In genomic region chr10:96720422-96721206, GRCh38 we compare ENCODE assay signal across 9 cellular contexts. TPM values are rescaled to one million over a fixed set of nuclear protein-coding genes. Genes with fewer than 3 reads are reported as not detected.
A peak's percentile ranks its signal among the peaks of the same experiment; 100 is the strongest.
DNase-seq lines count a peak whose midpoint lies in the region; ATAC-seq, FAIRE-seq and TF ChIP-seq lines count a peak whose summit lies in the region.
"Had no signal": no experiment of that assay in that cellular context is flagged by ENCODE, and none has a peak within 500 bp of the region (broad histone marks: within the 10 kb centered on the region; RNA-seq: fewer than 3 reads in every experiment).

A gene with protein sequence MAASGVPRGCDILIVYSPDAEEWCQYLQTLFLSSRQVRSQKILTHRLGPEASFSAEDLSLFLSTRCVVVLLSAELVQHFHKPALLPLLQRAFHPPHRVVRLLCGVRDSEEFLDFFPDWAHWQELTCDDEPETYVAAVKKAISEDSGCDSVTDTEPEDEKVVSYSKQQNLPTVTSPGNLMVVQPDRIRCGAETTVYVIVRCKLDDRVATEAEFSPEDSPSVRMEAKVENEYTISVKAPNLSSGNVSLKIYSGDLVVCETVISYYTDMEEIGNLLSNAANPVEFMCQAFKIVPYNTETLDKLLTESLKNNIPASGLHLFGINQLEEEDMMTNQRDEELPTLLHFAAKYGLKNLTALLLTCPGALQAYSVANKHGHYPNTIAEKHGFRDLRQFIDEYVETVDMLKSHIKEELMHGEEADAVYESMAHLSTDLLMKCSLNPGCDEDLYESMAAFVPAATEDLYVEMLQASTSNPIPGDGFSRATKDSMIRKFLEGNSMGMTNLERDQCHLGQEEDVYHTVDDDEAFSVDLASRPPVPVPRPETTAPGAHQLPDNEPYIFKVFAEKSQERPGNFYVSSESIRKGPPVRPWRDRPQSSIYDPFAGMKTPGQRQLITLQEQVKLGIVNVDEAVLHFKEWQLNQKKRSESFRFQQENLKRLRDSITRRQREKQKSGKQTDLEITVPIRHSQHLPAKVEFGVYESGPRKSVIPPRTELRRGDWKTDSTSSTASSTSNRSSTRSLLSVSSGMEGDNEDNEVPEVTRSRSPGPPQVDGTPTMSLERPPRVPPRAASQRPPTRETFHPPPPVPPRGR (minus strand): TSS chr10:96720514. CDS start chr10:96720394, 120 bp downstream.

- peak within 1 kb of the TSS; percentile 98 for H3K4me2 ChIP-seq in MM.1S (ENCODE audit: low read depth, low read length)

- DNase-seq in ELR (ENCODE audit: low read depth) (peak; percentile 43), H54 (ENCODE audit: insufficient read length, low spot score) (peak; percentile 69), MM.1S (peak; percentile 83), T-helper 1 cell (peak; percentile 8 to 43 (median 26)), brain microvascular endothelial cell (no peak), left lobe of liver (ENCODE audit: low spot score) (peak; percentile 82), superior temporal gyrus (ENCODE audit: extremely low spot score) (no peak)
- DNase-seq in stimulated activated CD4-positive, alpha-beta T cell treated with anti-CD3 and anti-CD28 coated beads, Interleukin-4, amount 100 ng/mL, for 1 hour = peak; percentile 41

- peak within 1 kb of the TSS; percentile 57 for H3K9ac ChIP-seq in MM.1S (ENCODE audit: low read length)

- peak within 1 kb of the TSS; percentile 37; the same call in 1 of the 2 replicates for H3K27ac ChIP-seq in MM.1S (ENCODE audit: low read length)
- no peak within 1 kb of the TSS for H3K27ac ChIP-seq in brain microvascular endothelial cell

- H3K36me3 ChIP-seq in MM.1S (replicated peaks; ENCODE audit: insufficient read depth, low read length) = no peaks in the 10 kb centered on the region
- H3K36me3 ChIP-seq in brain microvascular endothelial cell (replicated peaks) = no peaks in the 10 kb centered on the region

- H3K4me1 ChIP-seq in MM.1S (ENCODE audit: low read length) = peaks cover 8% of the 10 kb centered on the region

- no peaks in the 10 kb centered on the region for H3K9me3 ChIP-seq in MM.1S (replicated peaks; ENCODE audit: insufficient read depth, low read length)

- H2AFZ ChIP-seq in MM.1S (ENCODE audit: low read length) = peak within 1 kb of the TSS; percentile 94

- no peak; the same call in 1 of the 2 replicates for TF ChIP-seq CTCF in MM.1S (IDR thresholded peaks at IDR 0.05; ENCODE audit: low read length)
- TF ChIP-seq CTCF in brain microvascular endothelial cell (IDR thresholded peaks at IDR 0.05; ENCODE audit: low read depth, low read length, missing control alignments) = no peak

- H3K27me3 ChIP-seq in MM.1S (replicated peaks; ENCODE audit: insufficient read depth, low read length) (no peaks in the 10 kb centered on the region), brain microvascular endothelial cell (replicated peaks) (peaks cover 26% of the 10 kb centered on the region)

- TF ChIP-seq POLR2A in H54 (IDR thresholded peaks at IDR 0.05; ENCODE audit: low read depth, low read length) = no peak

- ATAC-seq in left lobe of liver = peak; percentile 86

- no peaks in the 10 kb centered on the region for H3K79me2 ChIP-seq in MM.1S (ENCODE audit: low read length)

- no peaks in the 10 kb centered on the region for H4K20me1 ChIP-seq in MM.1S (ENCODE audit: insufficient read depth, low read length)

- no peaks in the 10 kb centered on the region for H3K9me2 ChIP-seq in MM.1S (replicated peaks; ENCODE audit: insufficient read depth, low read length)

- in situ Hi-C loops in brain microvascular endothelial cell (cut with HindIII; ENCODE audit: low pct_ligation_motif_present, low sequenced_read_pairs) = no loop called here

- H3K4me3 ChIP-seq in MM.1S (ENCODE audit: low read length) (peak within 1 kb of the TSS; percentile 83), brain microvascular endothelial cell (ENCODE audit: low read depth, low read length) (peak within 1 kb of the TSS; percentile 36)

- FAIRE-seq in H54 (lab: Jason Lieb, UNC) = no peak
- FAIRE-seq: colon had no signal

- H3F3A ChIP-seq in MM.1S (ENCODE audit: insufficient read depth, low read length) = peaks cover 8% of the 10 kb centered on the region; the same call in 1 of the 2 replicates

RNA-seq across cellular contexts. Expression of the gene that starts here (rescaled TPM):
- total RNA-seq in left lobe of liver = 35.7 TPM

Comparison
In these comparisons a context has a peak if more than half of its experiments do, and no peak if none do; other contexts are left out.
1. DNase-seq: peak in ELR (single experiment), H54 (single experiment), MM.1S (single experiment), T-helper 1 cell (5 of 5), left lobe of liver (single experiment) and stimulated activated CD4-positive, alpha-beta T cell treated with anti-CD3 and anti-CD28 coated beads, Interleukin-4, amount 100 ng/mL, for 1 hour (single experiment); none in brain microvascular endothelial cell (single experiment) and superior temporal gyrus (single experiment).